Comparison of ENCODE assay signal across 23 cellular contexts in the genomic region with DNA sequence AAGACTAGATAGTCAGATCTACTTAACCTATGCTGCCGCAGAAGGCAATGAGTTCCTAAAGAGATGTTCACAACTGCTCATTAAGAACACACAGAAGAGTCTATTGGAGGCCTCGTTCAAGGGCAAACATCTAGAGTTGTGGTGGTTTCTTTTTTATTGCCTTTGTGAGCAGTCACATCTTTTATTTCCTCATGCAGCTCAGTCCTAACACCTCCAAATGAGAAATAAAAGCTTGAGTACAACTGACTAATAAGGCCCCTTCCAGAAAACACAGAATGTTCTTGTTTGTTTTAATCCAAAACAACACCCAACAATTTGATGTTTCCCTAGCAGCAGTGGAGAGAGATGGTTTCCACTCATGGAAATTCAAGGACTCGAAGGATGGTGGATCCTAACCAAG.
"Had no signal": no experiment of that assay in that cellular context is flagged by ENCODE, and none has a peak within 500 bp of the region (broad histone marks: within the 10 kb centered on the region; RNA-seq: fewer than 3 reads in every experiment).

No MANE protein-coding gene starts in this region.

- H3K36me3 Mint-ChIP-seq: activated naive CD4-positive, alpha-beta T cell treated with anti-CD3 and anti-CD28 coated beads, Interleukin-2, amount 10 ng/mL, durations not matched to agents 7 days and 5 days; naive B cell had no signal

- H3K4me3 Mint-ChIP-seq: activated CD4-positive, alpha-beta memory T cell treated with anti-CD3 and anti-CD28 coated beads, Interleukin-2, amount 10 ng/mL, durations not matched to agents 7 days and 5 days; activated CD4-positive, alpha-beta T cell treated with anti-CD3 and anti-CD28 coated beads, Interleukin-2, amount 10 ng/mL, durations not matched to agents 24 days and 14 days; activated naive CD4-positive, alpha-beta T cell treated with anti-CD3 and anti-CD28 coated beads, Interleukin-2, amount 10 ng/mL, durations not matched to agents 7 days and 5 days; activated T-cell treated with anti-CD3 and anti-CD28 coated beads, Interleukin-2, amount 50 U/mL, for 72 hours; effector memory CD8-positive, alpha-beta T cell; naive B cell had no signal

- H3K27ac Mint-ChIP-seq: activated CD4-positive, alpha-beta memory T cell treated with anti-CD3 and anti-CD28 coated beads, Interleukin-2, amount 10 ng/mL, durations not matched to agents 7 days and 5 days; activated CD4-positive, alpha-beta T cell treated with anti-CD3 and anti-CD28 coated beads, Interleukin-2, amount 10 ng/mL, durations not matched to agents 24 days and 14 days; activated naive CD4-positive, alpha-beta T cell treated with anti-CD3 and anti-CD28 coated beads, Interleukin-2, amount 10 ng/mL, durations not matched to agents 7 days and 5 days; activated T-cell treated with anti-CD3 and anti-CD28 coated beads, Interleukin-2, amount 50 U/mL, for 72 hours; effector memory CD8-positive, alpha-beta T cell; naive B cell had no signal

- ATAC-seq: activated CD4-positive, CD25-positive, alpha-beta regulatory T cell treated with anti-CD3 and anti-CD28 coated beads, Interleukin-2, amount 50 U/mL, for 24 hours; activated T-cell treated with anti-CD3 and anti-CD28 coated beads, Interleukin-2, amount 50 U/mL, for 72 hours; effector memory CD8-positive, alpha-beta T cell; esophagus mucosa; left lobe of liver; lower lobe of right lung; stimulated activated naive CD8-positive, alpha-beta T cell treated with anti-CD3 and anti-CD28 coated beads, Interleukin-15, Interleukin-2, amounts not matched to agents 100 U/mL and 50 U/mL, for 24 hours; upper lobe of right lung had no signal

- H3K27me3 Mint-ChIP-seq: activated CD4-positive, alpha-beta memory T cell treated with anti-CD3 and anti-CD28 coated beads, Interleukin-2, amount 10 ng/mL, durations not matched to agents 7 days and 5 days; activated CD4-positive, alpha-beta T cell treated with anti-CD3 and anti-CD28 coated beads, Interleukin-2, amount 10 ng/mL, durations not matched to agents 24 days and 14 days; activated naive CD4-positive, alpha-beta T cell treated with anti-CD3 and anti-CD28 coated beads, Interleukin-2, amount 10 ng/mL, durations not matched to agents 7 days and 5 days had no signal

- H3K9me3 Mint-ChIP-seq: activated CD4-positive, alpha-beta memory T cell treated with anti-CD3 and anti-CD28 coated beads, Interleukin-2, amount 10 ng/mL, durations not matched to agents 7 days and 5 days; activated CD4-positive, alpha-beta T cell treated with anti-CD3 and anti-CD28 coated beads, Interleukin-2, amount 10 ng/mL, durations not matched to agents 24 days and 14 days; activated naive CD4-positive, alpha-beta T cell treated with anti-CD3 and anti-CD28 coated beads, Interleukin-2, amount 10 ng/mL, durations not matched to agents 7 days and 5 days; activated T-cell treated with anti-CD3 and anti-CD28 coated beads, Interleukin-2, amount 50 U/mL, for 72 hours had no signal

- DNase-seq: activated CD4-positive, alpha-beta memory T cell treated with anti-CD3 and anti-CD28 coated beads, Interleukin-2, amount 10 ng/mL, durations not matched to agents 7 days and 5 days; activated CD4-positive, alpha-beta T cell treated with anti-CD3 and anti-CD28 coated beads, Interleukin-2, amount 10 ng/mL, durations not matched to agents 24 days and 14 days; activated effector memory CD4-positive, alpha-beta T cell treated with Interleukin-2 at 50 U/mL for 16 hours; activated naive CD4-positive, alpha-beta T cell treated with anti-CD3 and anti-CD28 coated beads, Interleukin-2, amount 10 ng/mL, durations not matched to agents 7 days and 5 days; activated T-cell treated with anti-CD3 and anti-CD28 coated beads, Interleukin-2, amount 50 U/mL, for 72 hours; amygdala; colonic mucosa; dorsolateral prefrontal cortex; effector memory CD8-positive, alpha-beta T cell; foreskin melanocyte; kidney; lower lobe of right lung; mesendoderm; naive B cell; occipital lobe; spleen; stimulated activated CD4-positive, alpha-beta T cell treated with anti-CD3 and anti-CD28 coated beads, Interleukin-4, amount 100 ng/mL, for 1 hour; stimulated activated naive CD8-positive, alpha-beta T cell treated with anti-CD3 and anti-CD28 coated beads, Interleukin-15, Interleukin-2, amounts not matched to agents 100 U/mL and 50 U/mL, for 24 hours; thyroid gland; upper lobe of right lung had no signal

- H3K4me1 Mint-ChIP-seq: activated CD4-positive, alpha-beta memory T cell treated with anti-CD3 and anti-CD28 coated beads, Interleukin-2, amount 10 ng/mL, durations not matched to agents 7 days and 5 days; activated CD4-positive, alpha-beta T cell treated with anti-CD3 and anti-CD28 coated beads, Interleukin-2, amount 10 ng/mL, durations not matched to agents 24 days and 14 days; activated naive CD4-positive, alpha-beta T cell treated with anti-CD3 and anti-CD28 coated beads, Interleukin-2, amount 10 ng/mL, durations not matched to agents 7 days and 5 days; naive B cell had no signal
